ENCODE assay signal across 1 cellular context in genomic region chr10:102648889-102649752, GRCh38.
TF ChIP-seq lines count a peak whose summit lies in the region.

No MANE protein-coding gene starts in this region.

TF ChIP-seq in GM12878, 131 proteins besides CTCF, POLR2A, EP300 and RAD21 (continued from another document):
- TF ChIP-seq MLLT1 (IDR thresholded peaks at IDR 0.05) (0 out of 2 replicates have a peak, but pooled peaks have one; percentile 36), SMAD1 (IDR thresholded peaks at IDR 0.05; ENCODE audit: low read depth, partially characterized antibody) (no peak), NR2C1 (IDR thresholded peaks at IDR 0.05) (no peak), TCF12 (IDR thresholded peaks at IDR 0.05; ENCODE audit: low read depth, low read length) (0 out of 2 replicates have a peak, but pooled peaks have one; percentile 10), HDGF (IDR thresholded peaks at IDR 0.05) (0 out of 2 replicates have a peak, but pooled peaks have one; percentile 18), CREB1 (IDR thresholded peaks at IDR 0.05; ENCODE audit: low read depth) (no peak), BHLHE40 (IDR thresholded peaks at IDR 0.05; ENCODE audit: borderline replicate concordance in 1 of 2, low read depth in 2 of 2, low read length in 1 of 2) (peak in 1 of 2 experiments; percentile 22; a peak in 1 of 4 replicates), FOXM1 (IDR thresholded peaks at IDR 0.05; ENCODE audit: low read depth, low read length) (no peak)
TF ChIP-seq in GM12878: peak in this region for 11.
